ENCODE assay signal across 1 cellular context in the genomic region with DNA sequence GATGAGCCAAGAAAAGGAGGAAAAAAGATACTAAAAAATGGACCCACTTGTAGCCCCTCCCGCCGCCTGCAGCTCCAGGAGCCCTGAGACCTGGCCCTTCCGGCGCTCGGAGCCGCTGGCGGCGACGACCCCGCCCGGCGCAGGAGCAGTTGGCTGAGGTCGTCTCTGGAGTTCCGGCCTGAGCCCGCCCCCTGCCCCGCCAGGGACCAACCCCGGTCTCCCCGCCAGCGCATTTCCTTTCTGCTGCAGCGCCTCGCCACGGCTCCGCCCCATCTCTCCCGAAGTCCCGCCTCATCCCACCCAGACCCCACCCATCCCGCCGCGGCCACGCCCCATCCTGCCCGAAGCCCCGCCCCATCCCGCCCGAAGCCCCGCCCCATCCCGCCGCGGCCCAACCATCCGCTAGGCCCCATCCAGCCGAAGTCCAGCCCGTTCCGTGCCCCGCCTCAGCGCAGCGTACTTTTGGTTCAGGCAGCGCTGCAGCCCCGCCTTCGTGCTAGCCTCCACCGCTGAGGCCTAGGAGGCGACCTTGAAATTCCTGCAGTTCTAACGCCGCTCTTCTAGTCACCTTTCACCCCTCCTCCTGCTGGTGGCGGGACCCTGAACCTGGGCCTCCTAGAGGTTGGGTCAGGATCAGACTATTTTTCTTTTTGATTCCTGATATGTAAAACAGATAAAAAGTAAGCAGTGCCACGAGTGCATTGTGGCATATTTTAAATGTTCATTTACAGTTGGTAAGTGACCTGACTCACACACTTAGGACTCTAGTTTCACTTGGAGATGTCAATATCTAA.
TF ChIP-seq lines count a peak whose summit lies in the region.

A gene with protein sequence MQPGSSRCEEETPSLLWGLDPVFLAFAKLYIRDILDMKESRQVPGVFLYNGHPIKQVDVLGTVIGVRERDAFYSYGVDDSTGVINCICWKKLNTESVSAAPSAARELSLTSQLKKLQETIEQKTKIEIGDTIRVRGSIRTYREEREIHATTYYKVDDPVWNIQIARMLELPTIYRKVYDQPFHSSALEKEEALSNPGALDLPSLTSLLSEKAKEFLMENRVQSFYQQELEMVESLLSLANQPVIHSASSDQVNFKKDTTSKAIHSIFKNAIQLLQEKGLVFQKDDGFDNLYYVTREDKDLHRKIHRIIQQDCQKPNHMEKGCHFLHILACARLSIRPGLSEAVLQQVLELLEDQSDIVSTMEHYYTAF (minus strand): TSS at position 132 of the 794 bp plus-strand sequence. CDS start 590 bp downstream, outside the sequence.

TF ChIP-seq in HepG2, 621 proteins besides CTCF, POLR2A, EP300 and RAD21 (continued from another document and continues in another):
- TF ChIP-seq, protein P1, sequence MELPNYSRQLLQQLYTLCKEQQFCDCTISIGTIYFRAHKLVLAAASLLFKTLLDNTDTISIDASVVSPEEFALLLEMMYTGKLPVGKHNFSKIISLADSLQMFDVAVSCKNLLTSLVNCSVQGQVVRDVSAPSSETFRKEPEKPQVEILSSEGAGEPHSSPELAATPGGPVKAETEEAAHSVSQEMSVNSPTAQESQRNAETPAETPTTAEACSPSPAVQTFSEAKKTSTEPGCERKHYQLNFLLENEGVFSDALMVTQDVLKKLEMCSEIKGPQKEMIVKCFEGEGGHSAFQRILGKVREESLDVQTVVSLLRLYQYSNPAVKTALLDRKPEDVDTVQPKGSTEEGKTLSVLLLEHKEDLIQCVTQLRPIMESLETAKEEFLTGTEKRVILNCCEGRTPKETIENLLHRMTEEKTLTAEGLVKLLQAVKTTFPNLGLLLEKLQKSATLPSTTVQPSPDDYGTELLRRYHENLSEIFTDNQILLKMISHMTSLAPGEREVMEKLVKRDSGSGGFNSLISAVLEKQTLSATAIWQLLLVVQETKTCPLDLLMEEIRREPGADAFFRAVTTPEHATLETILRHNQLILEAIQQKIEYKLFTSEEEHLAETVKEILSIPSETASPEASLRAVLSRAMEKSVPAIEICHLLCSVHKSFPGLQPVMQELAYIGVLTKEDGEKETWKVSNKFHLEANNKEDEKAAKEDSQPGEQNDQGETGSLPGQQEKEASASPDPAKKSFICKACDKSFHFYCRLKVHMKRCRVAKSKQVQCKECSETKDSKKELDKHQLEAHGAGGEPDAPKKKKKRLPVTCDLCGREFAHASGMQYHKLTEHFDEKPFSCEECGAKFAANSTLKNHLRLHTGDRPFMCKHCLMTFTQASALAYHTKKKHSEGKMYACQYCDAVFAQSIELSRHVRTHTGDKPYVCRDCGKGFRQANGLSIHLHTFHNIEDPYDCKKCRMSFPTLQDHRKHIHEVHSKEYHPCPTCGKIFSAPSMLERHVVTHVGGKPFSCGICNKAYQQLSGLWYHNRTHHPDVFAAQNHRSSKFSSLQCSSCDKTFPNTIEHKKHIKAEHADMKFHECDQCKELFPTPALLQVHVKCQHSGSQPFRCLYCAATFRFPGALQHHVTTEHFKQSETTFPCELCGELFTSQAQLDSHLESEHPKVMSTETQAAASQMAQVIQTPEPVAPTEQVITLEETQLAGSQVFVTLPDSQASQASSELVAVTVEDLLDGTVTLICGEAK (IDR thresholded peaks at IDR 0.05) = no peak
- TF ChIP-seq, protein P1 (CRISPR knock-in tag; IDR thresholded peaks at IDR 0.05) = no peak; the same call in 1 of the 2 replicates
- 0 out of 2 replicates have a peak, but pooled peaks have one; percentile 19 for TF ChIP-seq ZNF607 (CRISPR knock-in tag; IDR thresholded peaks at IDR 0.05; ENCODE audit: borderline replicate concordance)
- no peak for TF ChIP-seq CENPT (CRISPR knock-in tag; IDR thresholded peaks at IDR 0.05; ENCODE audit: low read depth)
- no peak for TF ChIP-seq ZNF282 (IDR thresholded peaks at IDR 0.05; ENCODE audit: partially characterized antibody)
- no peak for TF ChIP-seq PLRG1 (conservative IDR thresholded peaks at IDR 0.05)
- no peak for TF ChIP-seq KAT2B (IDR thresholded peaks at IDR 0.05; ENCODE audit: borderline replicate concordance, low read depth, low read length)
- TF ChIP-seq ZNF331 (CRISPR knock-in tag; IDR thresholded peaks at IDR 0.05) = peak; percentile 84
- TF ChIP-seq ZNF790 (CRISPR knock-in tag; IDR thresholded peaks at IDR 0.05; ENCODE audit: borderline replicate concordance) = no peak
- peak; percentile 31; the same call in 1 of the 2 replicates for TF ChIP-seq ZNF451 (CRISPR knock-in tag; IDR thresholded peaks at IDR 0.05)
- TF ChIP-seq, protein P2, sequence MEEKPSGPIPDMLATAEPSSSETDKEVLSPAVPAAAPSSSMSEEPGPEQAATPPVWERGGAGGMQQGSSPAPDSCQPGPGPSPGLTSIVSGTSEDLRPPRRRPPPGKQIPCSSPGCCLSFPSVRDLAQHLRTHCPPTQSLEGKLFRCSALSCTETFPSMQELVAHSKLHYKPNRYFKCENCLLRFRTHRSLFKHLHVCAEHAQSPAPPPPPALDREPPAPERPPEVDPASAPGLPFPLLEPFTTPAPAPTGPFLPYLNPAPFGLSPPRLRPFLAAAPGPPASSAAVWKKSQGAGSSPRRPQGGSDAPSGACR (CRISPR knock-in tag; IDR thresholded peaks at IDR 0.05) = no peak
- TF ChIP-seq HNRNPL (IDR thresholded peaks at IDR 0.05; ENCODE audit: low read depth, low read length) = no peak
- no peak for TF ChIP-seq ZNF562 (CRISPR knock-in tag; IDR thresholded peaks at IDR 0.05; ENCODE audit: borderline replicate concordance)
- TF ChIP-seq HMG20B (CRISPR knock-in tag; conservative IDR thresholded peaks at IDR 0.05) = peak; percentile 68; the same call in 1 of the 2 replicates
- peak; percentile 72 for TF ChIP-seq SAP130 (CRISPR knock-in tag; IDR thresholded peaks at IDR 0.05; ENCODE audit: low read depth)
- TF ChIP-seq HES4 (CRISPR knock-in tag; IDR thresholded peaks at IDR 0.05; ENCODE audit: borderline replicate concordance) = no peak; the same call in 1 of the 2 replicates
- TF ChIP-seq, protein P3, sequence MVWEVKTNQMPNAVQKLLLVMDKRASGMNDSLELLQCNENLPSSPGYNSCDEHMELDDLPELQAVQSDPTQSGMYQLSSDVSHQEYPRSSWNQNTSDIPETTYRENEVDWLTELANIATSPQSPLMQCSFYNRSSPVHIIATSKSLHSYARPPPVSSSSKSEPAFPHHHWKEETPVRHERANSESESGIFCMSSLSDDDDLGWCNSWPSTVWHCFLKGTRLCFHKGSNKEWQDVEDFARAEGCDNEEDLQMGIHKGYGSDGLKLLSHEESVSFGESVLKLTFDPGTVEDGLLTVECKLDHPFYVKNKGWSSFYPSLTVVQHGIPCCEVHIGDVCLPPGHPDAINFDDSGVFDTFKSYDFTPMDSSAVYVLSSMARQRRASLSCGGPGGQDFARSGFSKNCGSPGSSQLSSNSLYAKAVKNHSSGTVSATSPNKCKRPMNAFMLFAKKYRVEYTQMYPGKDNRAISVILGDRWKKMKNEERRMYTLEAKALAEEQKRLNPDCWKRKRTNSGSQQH (CRISPR knock-in tag; IDR thresholded peaks at IDR 0.05; ENCODE audit: low read depth) = peak; percentile 9; the same call in 1 of the 2 replicates
- TF ChIP-seq MIXL1 (CRISPR knock-in tag; IDR thresholded peaks at IDR 0.05) = 0 out of 2 replicates have a peak, but pooled peaks have one; percentile 12
- TF ChIP-seq ZNF75D (CRISPR knock-in tag; IDR thresholded peaks at IDR 0.05; ENCODE audit: borderline replicate concordance) = no peak
- peak; percentile 79 for TF ChIP-seq MEIS2 (CRISPR knock-in tag; IDR thresholded peaks at IDR 0.05)
- TF ChIP-seq ZNF564 (CRISPR knock-in tag; IDR thresholded peaks at IDR 0.05) = 0 out of 2 replicates have a peak, but pooled peaks have one; percentile 4
- TF ChIP-seq ZNF768 (CRISPR knock-in tag; IDR thresholded peaks at IDR 0.05) = no peak; the same call in 1 of the 2 replicates
- TF ChIP-seq, protein P4, sequence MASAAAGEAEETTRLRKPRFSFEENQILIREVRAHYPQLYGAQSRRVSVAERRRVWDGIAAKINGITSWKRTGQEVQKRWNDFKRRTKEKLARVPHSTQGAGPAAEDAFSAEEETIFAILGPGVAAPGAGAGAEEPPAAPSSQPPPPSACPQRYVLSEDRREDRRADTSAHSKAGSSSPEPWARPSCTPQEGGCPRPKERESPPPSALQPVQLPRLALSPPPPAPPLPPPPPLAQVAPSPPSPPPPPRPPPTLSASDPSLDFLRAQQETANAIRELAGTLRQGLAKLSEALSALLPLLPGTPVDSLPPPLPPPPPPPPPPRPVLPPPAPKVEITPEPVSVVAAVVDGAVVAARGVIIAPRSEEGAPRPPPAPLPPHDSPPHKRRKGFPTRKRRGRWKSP (CRISPR knock-in tag; IDR thresholded peaks at IDR 0.05) = no peak
- TF ChIP-seq, protein P5, sequence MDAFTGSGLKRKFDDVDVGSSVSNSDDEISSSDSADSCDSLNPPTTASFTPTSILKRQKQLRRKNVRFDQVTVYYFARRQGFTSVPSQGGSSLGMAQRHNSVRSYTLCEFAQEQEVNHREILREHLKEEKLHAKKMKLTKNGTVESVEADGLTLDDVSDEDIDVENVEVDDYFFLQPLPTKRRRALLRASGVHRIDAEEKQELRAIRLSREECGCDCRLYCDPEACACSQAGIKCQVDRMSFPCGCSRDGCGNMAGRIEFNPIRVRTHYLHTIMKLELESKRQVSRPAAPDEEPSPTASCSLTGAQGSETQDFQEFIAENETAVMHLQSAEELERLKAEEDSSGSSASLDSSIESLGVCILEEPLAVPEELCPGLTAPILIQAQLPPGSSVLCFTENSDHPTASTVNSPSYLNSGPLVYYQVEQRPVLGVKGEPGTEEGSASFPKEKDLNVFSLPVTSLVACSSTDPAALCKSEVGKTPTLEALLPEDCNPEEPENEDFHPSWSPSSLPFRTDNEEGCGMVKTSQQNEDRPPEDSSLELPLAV (CRISPR knock-in tag; conservative IDR thresholded peaks at IDR 0.05; ENCODE audit: low read depth) = no peak
- TF ChIP-seq, protein P6, sequence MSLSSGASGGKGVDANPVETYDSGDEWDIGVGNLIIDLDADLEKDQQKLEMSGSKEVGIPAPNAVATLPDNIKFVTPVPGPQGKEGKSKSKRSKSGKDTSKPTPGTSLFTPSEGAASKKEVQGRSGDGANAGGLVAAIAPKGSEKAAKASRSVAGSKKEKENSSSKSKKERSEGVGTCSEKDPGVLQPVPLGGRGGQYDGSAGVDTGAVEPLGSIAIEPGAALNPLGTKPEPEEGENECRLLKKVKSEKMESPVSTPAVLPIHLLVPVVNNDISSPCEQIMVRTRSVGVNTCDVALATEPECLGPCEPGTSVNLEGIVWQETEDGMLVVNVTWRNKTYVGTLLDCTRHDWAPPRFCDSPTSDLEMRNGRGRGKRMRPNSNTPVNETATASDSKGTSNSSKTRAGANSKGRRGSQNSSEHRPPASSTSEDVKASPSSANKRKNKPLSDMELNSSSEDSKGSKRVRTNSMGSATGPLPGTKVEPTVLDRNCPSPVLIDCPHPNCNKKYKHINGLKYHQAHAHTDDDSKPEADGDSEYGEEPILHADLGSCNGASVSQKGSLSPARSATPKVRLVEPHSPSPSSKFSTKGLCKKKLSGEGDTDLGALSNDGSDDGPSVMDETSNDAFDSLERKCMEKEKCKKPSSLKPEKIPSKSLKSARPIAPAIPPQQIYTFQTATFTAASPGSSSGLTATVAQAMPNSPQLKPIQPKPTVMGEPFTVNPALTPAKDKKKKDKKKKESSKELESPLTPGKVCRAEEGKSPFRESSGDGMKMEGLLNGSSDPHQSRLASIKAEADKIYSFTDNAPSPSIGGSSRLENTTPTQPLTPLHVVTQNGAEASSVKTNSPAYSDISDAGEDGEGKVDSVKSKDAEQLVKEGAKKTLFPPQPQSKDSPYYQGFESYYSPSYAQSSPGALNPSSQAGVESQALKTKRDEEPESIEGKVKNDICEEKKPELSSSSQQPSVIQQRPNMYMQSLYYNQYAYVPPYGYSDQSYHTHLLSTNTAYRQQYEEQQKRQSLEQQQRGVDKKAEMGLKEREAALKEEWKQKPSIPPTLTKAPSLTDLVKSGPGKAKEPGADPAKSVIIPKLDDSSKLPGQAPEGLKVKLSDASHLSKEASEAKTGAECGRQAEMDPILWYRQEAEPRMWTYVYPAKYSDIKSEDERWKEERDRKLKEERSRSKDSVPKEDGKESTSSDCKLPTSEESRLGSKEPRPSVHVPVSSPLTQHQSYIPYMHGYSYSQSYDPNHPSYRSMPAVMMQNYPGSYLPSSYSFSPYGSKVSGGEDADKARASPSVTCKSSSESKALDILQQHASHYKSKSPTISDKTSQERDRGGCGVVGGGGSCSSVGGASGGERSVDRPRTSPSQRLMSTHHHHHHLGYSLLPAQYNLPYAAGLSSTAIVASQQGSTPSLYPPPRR (CRISPR knock-in tag; IDR thresholded peaks at IDR 0.05; ENCODE audit: borderline replicate concordance) = peak; percentile 28; the same call in 1 of the 2 replicates
- no peak for TF ChIP-seq FIP1L1 (IDR thresholded peaks at IDR 0.05; ENCODE audit: borderline replicate concordance, insufficient read depth, low read depth, low read length)
- TF ChIP-seq ZFP82 (CRISPR knock-in tag; IDR thresholded peaks at IDR 0.05; ENCODE audit: borderline replicate concordance) = no peak
- TF ChIP-seq HOXA7 (CRISPR knock-in tag; IDR thresholded peaks at IDR 0.05) = no peak
- no peak for TF ChIP-seq HHEX (CRISPR knock-in tag; IDR thresholded peaks at IDR 0.05)
- no peak for TF ChIP-seq ZNF780A (CRISPR knock-in tag; IDR thresholded peaks at IDR 0.05)
- TF ChIP-seq, protein P7, sequence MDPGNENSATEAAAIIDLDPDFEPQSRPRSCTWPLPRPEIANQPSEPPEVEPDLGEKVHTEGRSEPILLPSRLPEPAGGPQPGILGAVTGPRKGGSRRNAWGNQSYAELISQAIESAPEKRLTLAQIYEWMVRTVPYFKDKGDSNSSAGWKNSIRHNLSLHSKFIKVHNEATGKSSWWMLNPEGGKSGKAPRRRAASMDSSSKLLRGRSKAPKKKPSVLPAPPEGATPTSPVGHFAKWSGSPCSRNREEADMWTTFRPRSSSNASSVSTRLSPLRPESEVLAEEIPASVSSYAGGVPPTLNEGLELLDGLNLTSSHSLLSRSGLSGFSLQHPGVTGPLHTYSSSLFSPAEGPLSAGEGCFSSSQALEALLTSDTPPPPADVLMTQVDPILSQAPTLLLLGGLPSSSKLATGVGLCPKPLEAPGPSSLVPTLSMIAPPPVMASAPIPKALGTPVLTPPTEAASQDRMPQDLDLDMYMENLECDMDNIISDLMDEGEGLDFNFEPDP (CRISPR knock-in tag; conservative IDR thresholded peaks at IDR 0.05) = 0 out of 2 replicates have a peak, but pooled peaks have one; percentile 89
